26 cellular contexts compared by ENCODE assay signal in the genomic region with DNA sequence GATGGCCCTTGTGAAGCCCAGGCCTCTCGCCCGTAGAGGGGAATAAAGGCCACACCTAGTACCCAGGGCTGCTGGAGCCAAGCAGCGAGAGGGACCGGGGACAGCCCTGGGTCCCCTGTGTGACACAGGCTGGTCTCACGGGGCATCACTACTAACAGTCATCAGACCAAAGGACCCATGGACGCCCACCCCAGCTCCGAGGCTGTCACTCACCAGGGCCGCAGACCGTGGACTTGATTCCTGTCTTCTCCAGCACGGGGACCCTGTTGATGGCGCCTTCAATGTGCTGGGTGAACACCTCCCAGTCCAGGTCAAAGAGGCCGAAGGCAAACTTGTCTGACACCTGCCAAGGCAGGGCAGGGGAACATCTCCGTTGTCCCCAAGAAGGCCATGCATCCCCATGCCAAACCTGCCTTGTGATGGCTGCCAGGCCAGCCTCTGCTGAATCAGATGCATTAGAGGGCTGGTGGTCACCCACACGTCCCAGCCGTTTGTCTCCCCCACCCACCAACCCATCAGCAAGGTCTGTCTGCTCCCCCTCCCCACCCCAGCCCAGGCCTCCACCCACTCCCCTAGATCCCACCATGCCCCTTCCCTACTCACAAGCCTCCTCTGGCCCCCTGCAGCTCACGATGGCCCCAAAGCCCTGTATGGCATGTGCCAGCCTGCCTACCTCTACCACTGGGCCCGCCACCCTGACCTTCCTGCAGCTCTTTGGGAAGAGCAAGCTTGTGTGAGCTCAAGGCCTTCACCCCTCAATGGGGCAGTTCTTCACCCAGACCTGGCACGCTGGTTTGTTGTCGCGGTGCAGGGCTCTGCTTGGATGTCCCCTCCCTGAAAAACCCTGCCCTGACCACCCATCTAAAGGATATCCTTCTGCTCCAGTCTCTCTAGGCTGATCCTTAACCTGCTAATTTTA. TPM values are rescaled to one million over a fixed set of nuclear protein-coding genes. Genes with fewer than 3 reads are reported as not detected.
A peak's percentile ranks its signal among the peaks of the same experiment; 100 is the strongest.
DNase-seq lines count a peak whose midpoint lies in the region; ATAC-seq, FAIRE-seq and TF ChIP-seq lines count a peak whose summit lies in the region.
"Had no signal": no experiment of that assay in that cellular context is flagged by ENCODE, and none has a peak within 500 bp of the region (broad histone marks: within the 10 kb centered on the region; RNA-seq: fewer than 3 reads in every experiment).

No MANE protein-coding gene starts in this region.

- no peaks in the 10 kb centered on the region; a peak in 1 of 22 replicates for H4K20me1 ChIP-seq in BLaER1 treated with 17β-estradiol and CSF1 and Interleukin-3, amounts not matched to agents 10 nM and 100 nM
- H4K20me1 ChIP-seq in Karpas-422 (ENCODE audit: insufficient read depth, low read depth, low read length), result peaks cover 3% of the 10 kb centered on the region; the same call in 1 of the 2 replicates

- H3K79me2 ChIP-seq in trophoblast cell (ENCODE audit: control insufficient read depth, insufficient read depth, low read length, poor library complexity) (peaks cover 2% of the 10 kb centered on the region), Karpas-422 (ENCODE audit: low read length) (no peaks in the 10 kb centered on the region)

- no peak overlapping the region for H3K4ac ChIP-seq in trophoblast cell (ENCODE audit: low read depth, low read length)

- no peak overlapping the region for H4K8ac ChIP-seq in trophoblast cell (ENCODE audit: low read depth, low read length)

- H3K4me3 ChIP-seq in BLaER1 treated with 17β-estradiol and CSF1 and Interleukin-3, amounts not matched to agents 10 nM and 100 nM, result no peak overlapping the region
- H3K4me3 ChIP-seq in kidney (ENCODE audit: low read length in 2 of 2), result no peak overlapping the region
- no peak overlapping the region for H3K4me3 ChIP-seq in trophoblast cell (ENCODE audit: low read depth, low read length)
- no peak overlapping the region for H3K4me3 ChIP-seq in Karpas-422 (ENCODE audit: low read length)
- H3K4me3 ChIP-seq: body of pancreas, esophagus squamous epithelium, heart left ventricle, transverse colon had no signal

- peak overlapping the region; percentile 55 for H2AK5ac ChIP-seq in trophoblast cell (ENCODE audit: low read length)

- WGBS in trophoblast cell (ENCODE audit: extremely low coverage, insufficient coverage, insufficient read length), result no CpG with 5 or more reads among the region's 20 CpGs

- TF ChIP-seq CTCF in kidney (IDR thresholded peaks at IDR 0.05; ENCODE audit: borderline replicate concordance, extremely low read depth, insufficient read depth), result no peak

- intact Hi-C loops in kidney (cut with DNase I), result no loop called here

- no peak overlapping the region for H2AFZ ChIP-seq in trophoblast cell (ENCODE audit: insufficient read depth, low read length, poor library complexity)
- no peak overlapping the region for H2AFZ ChIP-seq in Karpas-422 (ENCODE audit: low read length)

- no peak overlapping the region for H2BK120ac ChIP-seq in trophoblast cell (ENCODE audit: insufficient read depth, low read length, poor library complexity)

- H3K27ac ChIP-seq in BLaER1 treated with 17β-estradiol and CSF1 and Interleukin-3, amounts not matched to agents 10 nM and 100 nM, result peak overlapping the region in 2 of 11 experiments; percentile 69 to 80; a peak in 2 of 22 replicates
- no peak overlapping the region for H3K27ac ChIP-seq in kidney (ENCODE audit: low read depth in 2 of 2, low read length in 2 of 2)
- no peak overlapping the region for H3K27ac ChIP-seq in trophoblast cell (ENCODE audit: low read depth, low read length)
- no peak overlapping the region for H3K27ac ChIP-seq in Karpas-422 (ENCODE audit: low read length)
- H3K27ac ChIP-seq: esophagus squamous epithelium, foreskin keratinocyte, transverse colon had no signal

- no peak overlapping the region for H4K12ac ChIP-seq in trophoblast cell (ENCODE audit: low read depth, low read length)

- FAIRE-seq in kidney (lab: Jason Lieb, UNC), result no peak
- FAIRE-seq in HTR-8/SVneo (lab: Jason Lieb, UNC), result no peak

- peaks cover 0 to 8% (median 0%) of the 10 kb centered on the region in 11 experiments; a peak in 1 of 22 replicates for H3K36me3 ChIP-seq in BLaER1 treated with 17β-estradiol and CSF1 and Interleukin-3, amounts not matched to agents 10 nM and 100 nM
- H3K36me3 ChIP-seq in kidney (ENCODE audit: control insufficient read depth in 1 of 2, insufficient read depth in 2 of 2, low read length in 2 of 2), result no peaks in the 10 kb centered on the region
- no peaks in the 10 kb centered on the region for H3K36me3 ChIP-seq in trophoblast cell (ENCODE audit: control insufficient read depth in 1 of 2, insufficient read depth in 2 of 2, low read length in 2 of 2)
- no peaks in the 10 kb centered on the region for H3K36me3 ChIP-seq in Karpas-422 (ENCODE audit: insufficient read depth, low read length)
- H3K36me3 ChIP-seq: esophagus squamous epithelium, heart left ventricle, transverse colon had no signal

- peaks cover 0 to 20% (median 0%) of the 10 kb centered on the region in 11 experiments; a peak in 2 of 22 replicates for H3K27me3 ChIP-seq in BLaER1 treated with 17β-estradiol and CSF1 and Interleukin-3, amounts not matched to agents 10 nM and 100 nM
- no peaks in the 10 kb centered on the region for H3K27me3 ChIP-seq in trophoblast cell (ENCODE audit: insufficient read depth, low read length)
- no peaks in the 10 kb centered on the region for H3K27me3 ChIP-seq in Karpas-422 (ENCODE audit: low read length)
- H3K27me3 ChIP-seq: body of pancreas, foreskin keratinocyte had no signal

- H3K4me1 ChIP-seq in BLaER1 treated with 17β-estradiol and CSF1 and Interleukin-3, amounts not matched to agents 10 nM and 100 nM, result peaks cover 46 to 53% (median 50%) of the 10 kb centered on the region in 10 experiments
- H3K4me1 ChIP-seq in kidney (ENCODE audit: control insufficient read depth in 1 of 2, insufficient read depth in 1 of 2, low read depth in 1 of 2, low read length in 2 of 2), result peaks cover 15 to 22% of the 10 kb centered on the region in 2 donors
- H3K4me1 ChIP-seq in trophoblast cell (ENCODE audit: control insufficient read depth in 1 of 2, insufficient read depth in 2 of 2, low read length in 2 of 2), result peaks cover 24 to 29% of the 10 kb centered on the region in 2 experiments
- no peaks in the 10 kb centered on the region for H3K4me1 ChIP-seq in Karpas-422 (ENCODE audit: low read length)
- H3K4me1 ChIP-seq: body of pancreas, foreskin keratinocyte, transverse colon had no signal

- ATAC-seq in HG03280 (IDR thresholded peaks at IDR 0.05; ENCODE audit: unreplicated experiment), result no peak
- ATAC-seq: activated CD8-positive, alpha-beta T cell treated with anti-CD3 and anti-CD28 coated beads, Interleukin-2, amount 10 ng/mL, durations not matched to agents 7 days and 5 days; body of pancreas; foreskin keratinocyte; PC-3 had no signal

- H2BK5ac ChIP-seq in trophoblast cell (ENCODE audit: low read depth, low read length, poor library complexity), result no peak overlapping the region

- peaks cover 22% of the 10 kb centered on the region for H3K79me1 ChIP-seq in trophoblast cell (ENCODE audit: low read length)

- H3K9me3 ChIP-seq in BLaER1 treated with 17β-estradiol and CSF1 and Interleukin-3, amounts not matched to agents 10 nM and 100 nM (replicated peaks in 1 of 11), result peaks cover 0 to 21% (median 19%) of the 10 kb centered on the region in 11 experiments; a peak in 17 of 22 replicates
- no peaks in the 10 kb centered on the region for H3K9me3 ChIP-seq in kidney (ENCODE audit: control insufficient read depth in 1 of 2, low read length in 2 of 2)
- H3K9me3 ChIP-seq in trophoblast cell (ENCODE audit: insufficient read depth, low read depth, low read length), result peaks cover 2% of the 10 kb centered on the region
- H3K9me3 ChIP-seq in Karpas-422 (ENCODE audit: low read length), result no peaks in the 10 kb centered on the region
- H3K9me3 ChIP-seq: body of pancreas, esophagus squamous epithelium, heart left ventricle, transverse colon had no signal

- H3K18ac ChIP-seq in trophoblast cell (ENCODE audit: low read length), result no peak overlapping the region

- no peak overlapping the region for H3K23ac ChIP-seq in trophoblast cell (ENCODE audit: low read length)

- peak; percentile 57 for DNase-seq in activated effector memory CD4-positive, alpha-beta T cell treated with anti-CD3 and anti-CD28 coated beads, Interleukin-2, amount 50 U/mL, for 16 hours
- DNase-seq in activated effector memory CD4-positive, alpha-beta T cell treated with Interleukin-2 at 50 U/mL for 16 hours, result no peak
- DNase-seq in kidney, result peak; percentile 59
- DNase-seq in trophoblast cell, result no peak
- no peak for DNase-seq in Karpas-422
- no peak for DNase-seq in HTR-8/SVneo (ENCODE audit: insufficient read length, low spot score)
- DNase-seq: activated CD4-positive, alpha-beta T cell treated with anti-CD3 and anti-CD28 coated beads for 1 hour; activated CD8-positive, alpha-beta T cell treated with anti-CD3 and anti-CD28 coated beads, Interleukin-2, amount 10 ng/mL, durations not matched to agents 7 days and 5 days; CD4-positive, alpha-beta T cell; DND-41; esophagus squamous epithelium; foreskin keratinocyte; kidney glomerular epithelial cell; NCI-H1048; NCI-H2107; NCI-H345; NCI-H69; nephron progenitor cell; PC-3; SHP77 treated with DMSO at 0.1 percent for 48 hours; stimulated activated CD4-positive, alpha-beta T cell treated with anti-CD3 and anti-CD28 coated beads, Interleukin-4, amount 100 ng/mL, for 24 hours; transverse colon had no signal

- no peaks in the 10 kb centered on the region for H3K9me2 ChIP-seq in Karpas-422 (replicated peaks; ENCODE audit: insufficient read depth, low read length)

- peak overlapping the region in 10 of 11 experiments; percentile 81 to 100 (median 97); a peak in 17 of 22 replicates for H3K4me2 ChIP-seq in BLaER1 treated with 17β-estradiol and CSF1 and Interleukin-3, amounts not matched to agents 10 nM and 100 nM
- H3K4me2 ChIP-seq in trophoblast cell (ENCODE audit: low read length), result no peak overlapping the region
- no peak overlapping the region for H3K4me2 ChIP-seq in Karpas-422 (ENCODE audit: low read depth, low read length, poor library complexity, severe bottlenecking)

- peak overlapping the region; percentile 11 for H2BK12ac ChIP-seq in trophoblast cell (ENCODE audit: low read length)

- H3K9ac ChIP-seq in BLaER1 treated with 17β-estradiol and CSF1 and Interleukin-3, amounts not matched to agents 10 nM and 100 nM, result peak overlapping the region in 4 of 11 experiments; percentile 52 to 73 (median 69); a peak in 5 of 22 replicates
- H3K9ac ChIP-seq in kidney (ENCODE audit: low read length in 2 of 2) (no peak overlapping the region), trophoblast cell (ENCODE audit: low read length) (no peak overlapping the region), Karpas-422 (ENCODE audit: low read length) (no peak overlapping the region)

- H3K14ac ChIP-seq in trophoblast cell (ENCODE audit: low read length), result peak overlapping the region; percentile 4

- H4K91ac ChIP-seq in trophoblast cell (ENCODE audit: low read depth, low read length), result peak overlapping the region; percentile 78

RNA-seq across cellular contexts. Expression of a gene that starts 20.8 kb away (rescaled TPM):
- 4.6 TPM for total RNA-seq in kidney
- 12.0 TPM for polyA plus RNA-seq in kidney (ENCODE audit: insufficient read depth, low read depth, low replicate concordance)
- 0.88 and 0.90 TPM in 2 replicates for polyA plus RNA-seq in trophoblast cell (2013)
- total RNA-seq in Karpas-422 (2014; rRNA removed; shearing (Covaris generic); ENCODE audit: low replicate concordance), result not detected in 2 replicates
- total RNA-seq: foreskin keratinocyte had no signal

Comparison
In these comparisons a context has a peak if more than half of its experiments do, and no peak if none do; other contexts are left out.
1. DNase-seq: peak in activated effector memory CD4-positive, alpha-beta T cell treated with anti-CD3 and anti-CD28 coated beads, Interleukin-2, amount 50 U/mL, for 16 hours (single experiment) and kidney (single experiment); none in activated effector memory CD4-positive, alpha-beta T cell treated with Interleukin-2 at 50 U/mL for 16 hours (single experiment), trophoblast cell (0 of 2), Karpas-422 (single experiment) and HTR-8/SVneo (single experiment).
2. H3K4me2 ChIP-seq: peak in BLaER1 treated with 17β-estradiol and CSF1 and Interleukin-3, amounts not matched to agents 10 nM and 100 nM (10 of 11); none in trophoblast cell (single experiment) and Karpas-422 (single experiment).